In the genomic region with DNA sequence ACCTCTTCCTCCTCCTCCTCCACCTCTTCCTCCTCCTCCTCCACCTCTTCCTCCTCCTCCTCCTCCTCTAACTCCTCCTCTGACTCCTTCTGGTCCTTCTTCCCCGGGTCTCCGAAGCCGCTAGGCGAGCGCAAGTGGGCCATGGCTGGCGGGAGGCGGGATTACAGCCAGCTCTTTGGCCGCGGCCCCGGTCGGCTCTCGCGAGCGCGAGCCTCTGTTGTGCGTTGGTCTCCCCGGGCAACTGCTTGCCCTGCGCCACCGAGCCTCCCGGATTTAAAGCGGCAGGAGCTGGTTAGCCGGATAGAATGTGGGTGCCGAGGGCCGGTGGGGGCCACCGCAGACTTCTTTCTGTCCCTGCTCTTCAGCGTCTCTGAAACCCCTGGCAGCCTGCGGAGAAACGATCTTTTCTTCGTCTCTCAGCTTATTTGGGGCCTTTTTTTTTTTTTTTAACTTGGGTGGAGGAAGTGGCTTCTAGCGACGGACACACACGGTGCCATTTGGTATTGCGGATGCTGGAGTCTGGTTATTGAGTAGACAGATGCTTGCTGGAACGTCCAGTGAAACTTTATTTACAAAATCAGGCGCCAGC, we compare ENCODE assay signal across 8 cellular contexts. TPM values are rescaled to one million over a fixed set of nuclear protein-coding genes. Genes with fewer than 3 reads are reported as not detected.
DNase-seq lines count a peak whose midpoint lies in the region; ATAC-seq and TF ChIP-seq lines count a peak whose summit lies in the region.

Gene ERICH6, minus strand, starts transcription at position 165 of the 589 bp plus-strand sequence. Its CDS starts 22 bp downstream, at position 143.

- TF ChIP-seq CTCF in KMS-11 (conservative IDR thresholded peaks at IDR 0.05; ENCODE audit: low read depth, low read length): no peak
- TF ChIP-seq CTCF in fibroblast of pulmonary artery (IDR thresholded peaks at IDR 0.05; ENCODE audit: low read length, missing control alignments): no peak

- peak within 1 kb of the TSS; percentile 87 for H2AFZ ChIP-seq in KMS-11 (ENCODE audit: low read depth)

- no peaks in the 10 kb centered on the region for H3K9me3 Mint-ChIP-seq in activated T-helper 17 cell treated with anti-CD3 and anti-CD28 coated beads, Interleukin-2, amount 50 U/mL, for 72 hours
- H3K9me3 Mint-ChIP-seq in natural killer cell treated with Interleukin-12 subunit alpha and Interleukin-12 subunit beta and Interleukin-15 and Interleukin-18, amount 100 ng/mL, for 72 hours: no peaks in the 10 kb centered on the region

- ATAC-seq in GM21786 (IDR thresholded peaks at IDR 0.05; ENCODE audit: unreplicated experiment): peak; percentile 99
- peak; percentile 97 for ATAC-seq in activated T-helper 17 cell treated with anti-CD3 and anti-CD28 coated beads, Interleukin-2, amount 50 U/mL, for 72 hours (replicated peaks)
- peak; percentile 98 to 99 for ATAC-seq in natural killer cell treated with Interleukin-12 subunit alpha and Interleukin-12 subunit beta and Interleukin-15 and Interleukin-18, amount 100 ng/mL, for 72 hours
- ATAC-seq in stimulated activated naive CD8-positive, alpha-beta T cell treated with anti-CD3 and anti-CD28 coated beads, Interleukin-15, Interleukin-2, amounts not matched to agents 100 U/mL and 50 U/mL, for 24 hours: peak; percentile 95

- H3K27me3 ChIP-seq in KMS-11 (ENCODE audit: insufficient read depth, low read depth): no peaks in the 10 kb centered on the region

- peaks cover 14% of the 10 kb centered on the region for H3K4me1 Mint-ChIP-seq in activated T-helper 17 cell treated with anti-CD3 and anti-CD28 coated beads, Interleukin-2, amount 50 U/mL, for 72 hours
- H3K4me1 Mint-ChIP-seq in natural killer cell treated with Interleukin-12 subunit alpha and Interleukin-12 subunit beta and Interleukin-15 and Interleukin-18, amount 100 ng/mL, for 72 hours (ENCODE audit: low read depth in 2 of 2): peaks cover 18 to 21% of the 10 kb centered on the region in 2 donors

- H3K36me3 ChIP-seq in KMS-11 (ENCODE audit: insufficient read depth): no peaks in the 10 kb centered on the region

- H3K4me3 Mint-ChIP-seq in activated T-helper 17 cell treated with anti-CD3 and anti-CD28 coated beads, Interleukin-2, amount 50 U/mL, for 72 hours: peak within 1 kb of the TSS; percentile 95
- peak within 1 kb of the TSS; percentile 85 for H3K4me3 Mint-ChIP-seq in natural killer cell treated with Interleukin-12 subunit alpha and Interleukin-12 subunit beta and Interleukin-15 and Interleukin-18, amount 100 ng/mL, for 72 hours

- H3K27ac ChIP-seq in KMS-11: peak within 1 kb of the TSS; percentile 70

- peaks cover 11% of the 10 kb centered on the region for H3K36me3 Mint-ChIP-seq in activated T-helper 17 cell treated with anti-CD3 and anti-CD28 coated beads, Interleukin-2, amount 50 U/mL, for 72 hours (ENCODE audit: low read depth)
- peaks cover 13% of the 10 kb centered on the region for H3K36me3 Mint-ChIP-seq in natural killer cell treated with Interleukin-12 subunit alpha and Interleukin-12 subunit beta and Interleukin-15 and Interleukin-18, amount 100 ng/mL, for 72 hours

- H3K9ac ChIP-seq in KMS-11: peak within 1 kb of the TSS; percentile 78

- peak; percentile 94 for DNase-seq in Daoy (ENCODE audit: low read depth)
- peak; percentile 92 for DNase-seq in RKO (ENCODE audit: low spot score)
- peak; percentile 90 for DNase-seq in fibroblast of pulmonary artery (ENCODE audit: low read depth)
- peak; percentile 91 for DNase-seq in natural killer cell treated with Interleukin-12 subunit alpha and Interleukin-12 subunit beta and Interleukin-15 and Interleukin-18, amount 100 ng/mL, for 72 hours (ENCODE audit: low spot score)
- peak; percentile 88 for DNase-seq in stimulated activated naive CD8-positive, alpha-beta T cell treated with anti-CD3 and anti-CD28 coated beads, Interleukin-15, Interleukin-2, amounts not matched to agents 100 U/mL and 50 U/mL, for 24 hours

- H3K27me3 Mint-ChIP-seq in activated T-helper 17 cell treated with anti-CD3 and anti-CD28 coated beads, Interleukin-2, amount 50 U/mL, for 72 hours: no peaks in the 10 kb centered on the region
- H3K27me3 Mint-ChIP-seq in natural killer cell treated with Interleukin-12 subunit alpha and Interleukin-12 subunit beta and Interleukin-15 and Interleukin-18, amount 100 ng/mL, for 72 hours: no peaks in the 10 kb centered on the region

- H4K20me1 ChIP-seq in KMS-11 (ENCODE audit: insufficient read depth): no peaks in the 10 kb centered on the region

- no peaks in the 10 kb centered on the region for H3K79me2 ChIP-seq in KMS-11 (ENCODE audit: insufficient read depth, low read depth)

- H3K4me1 ChIP-seq in KMS-11 (ENCODE audit: low read depth, poor library complexity, severe bottlenecking): no peaks in the 10 kb centered on the region

- H3K4me2 ChIP-seq in KMS-11: peak within 1 kb of the TSS; percentile 60

- peak within 1 kb of the TSS; percentile 94 for H3K4me3 ChIP-seq in KMS-11 (IDR thresholded peaks at IDR 0.05; ENCODE audit: insufficient read depth, low read depth, low read length)
- H3K4me3 ChIP-seq in fibroblast of pulmonary artery (replicated peaks; ENCODE audit: low read depth, low read length): peak within 1 kb of the TSS; percentile 83

- peak within 1 kb of the TSS; percentile 99 for H3K27ac Mint-ChIP-seq in activated T-helper 17 cell treated with anti-CD3 and anti-CD28 coated beads, Interleukin-2, amount 50 U/mL, for 72 hours
- peak within 1 kb of the TSS; percentile 88 to 94 for H3K27ac Mint-ChIP-seq in natural killer cell treated with Interleukin-12 subunit alpha and Interleukin-12 subunit beta and Interleukin-15 and Interleukin-18, amount 100 ng/mL, for 72 hours

RNA-seq across cellular contexts. Expression of gene ERICH6, which starts in this region (rescaled TPM):
- total RNA-seq in Daoy (2014; rRNA removed; shearing (Covaris generic)): not detected in 2 replicates
- under 1 TPM in 1 of 2 donors, not detected in 1; 0.21 TPM for total RNA-seq in activated T-helper 17 cell treated with anti-CD3 and anti-CD28 coated beads, Interleukin-2, amount 50 U/mL, for 72 hours
- under 1 TPM in 1 of 2 donors, not detected in 1; 0.33 TPM for total RNA-seq in natural killer cell treated with Interleukin-12 subunit alpha and Interleukin-12 subunit beta and Interleukin-15 and Interleukin-18, amount 100 ng/mL, for 72 hours

Comparison
In these comparisons a context has a peak if more than half of its experiments do, and no peak if none do; other contexts are left out.
1. Peak in every context shown above with its lines: DNase-seq, ATAC-seq, H3K4me3 ChIP-seq and H3K27ac ChIP-seq.
2. Peak in DNase-seq in Daoy; RNA of the gene not detected or under 1 TPM.
3. Peak in ATAC-seq in activated T-helper 17 cell treated with anti-CD3 and anti-CD28 coated beads, Interleukin-2, amount 50 U/mL, for 72 hours; RNA of the gene not detected or under 1 TPM.
4. Peak in DNase-seq and ATAC-seq in natural killer cell treated with Interleukin-12 subunit alpha and Interleukin-12 subunit beta and Interleukin-15 and Interleukin-18, amount 100 ng/mL, for 72 hours; RNA of the gene not detected or under 1 TPM.